Comparison of ENCODE assay signal across 18 cellular contexts in genomic region chr4:106522839-106523238, GRCh38.
DNase-seq lines count a peak whose midpoint lies in the region; ATAC-seq and TF ChIP-seq lines count a peak whose summit lies in the region.
"Had no signal": no experiment of that assay in that cellular context is flagged by ENCODE, and none has a peak within 500 bp of the region (broad histone marks: within the 10 kb centered on the region; RNA-seq: fewer than 3 reads in every experiment).

No MANE protein-coding gene starts in this region.

- no peak overlapping the region for H3K4me3 Mint-ChIP-seq in natural killer cell
- H3K4me3 Mint-ChIP-seq: activated T-helper 17 cell treated with anti-CD3 and anti-CD28 coated beads, Interleukin-2, amount 50 U/mL, for 72 hours; brain; CD14-positive monocyte; stimulated activated effector memory CD8-positive, alpha-beta T cell treated with anti-CD3 and anti-CD28 coated beads, Interleukin-12 subunit alpha, Interleukin-12 subunit beta, amount 100 ng/mL, for 72 hours had no signal

- H3K27ac ChIP-seq in upper lobe of left lung, result no peak overlapping the region
- H3K27ac ChIP-seq: epithelial cell of prostate, SK-N-MC had no signal

- TF ChIP-seq POLR2A in upper lobe of left lung (IDR thresholded peaks at IDR 0.05), result no peak

- POLR2A ChIA-PET in AG04449 (lab: Yijun Ruan, JAX), result no interaction called here
- POLR2A ChIA-PET in HEK293T (lab: Yijun Ruan, JAX), result no interaction called here

- no peak overlapping the region for H3K27ac Mint-ChIP-seq in natural killer cell
- H3K27ac Mint-ChIP-seq: activated T-helper 17 cell treated with anti-CD3 and anti-CD28 coated beads, Interleukin-2, amount 50 U/mL, for 72 hours; brain; CD14-positive monocyte; stimulated activated effector memory CD8-positive, alpha-beta T cell treated with anti-CD3 and anti-CD28 coated beads, Interleukin-12 subunit alpha, Interleukin-12 subunit beta, amount 100 ng/mL, for 72 hours had no signal

- H3K4me1 ChIP-seq in upper lobe of left lung, result no peaks in the 10 kb centered on the region

- no peaks in the 10 kb centered on the region for H3K36me3 ChIP-seq in upper lobe of left lung

- no peak for TF ChIP-seq EP300 in upper lobe of left lung (IDR thresholded peaks at IDR 0.05)

- in situ Hi-C loops in SK-MEL-5 (cut with HindIII; ENCODE audit: low pct_unique_long_range_greater_than_20kb, low sequenced_read_pairs), result no loop called here

- H3K36me3 Mint-ChIP-seq in natural killer cell, result no peaks in the 10 kb centered on the region
- H3K36me3 Mint-ChIP-seq: brain; CD14-positive monocyte; stimulated activated effector memory CD8-positive, alpha-beta T cell treated with anti-CD3 and anti-CD28 coated beads, Interleukin-12 subunit alpha, Interleukin-12 subunit beta, amount 100 ng/mL, for 72 hours had no signal

- no peaks in the 10 kb centered on the region for H3K27me3 ChIP-seq in upper lobe of left lung

- H3K9me3 Mint-ChIP-seq in natural killer cell, result peaks cover 10% of the 10 kb centered on the region in 2 donors
- H3K9me3 Mint-ChIP-seq: stimulated activated effector memory CD8-positive, alpha-beta T cell treated with anti-CD3 and anti-CD28 coated beads, Interleukin-12 subunit alpha, Interleukin-12 subunit beta, amount 100 ng/mL, for 72 hours had no signal

- no peaks in the 10 kb centered on the region for H3K4me1 Mint-ChIP-seq in natural killer cell
- H3K4me1 Mint-ChIP-seq: activated T-helper 17 cell treated with anti-CD3 and anti-CD28 coated beads, Interleukin-2, amount 50 U/mL, for 72 hours; brain; stimulated activated effector memory CD8-positive, alpha-beta T cell treated with anti-CD3 and anti-CD28 coated beads, Interleukin-12 subunit alpha, Interleukin-12 subunit beta, amount 100 ng/mL, for 72 hours had no signal

- WGBS in upper lobe of left lung, 2 donors, result 88 to 93% methylated on average over 8 of the region's 8 CpGs

- H3K9me3 ChIP-seq in upper lobe of left lung, result no peaks in the 10 kb centered on the region

- intact Hi-C loops in natural killer cell (cut with micrococcal nuclease), result no loop called here

- H3K27me3 Mint-ChIP-seq in natural killer cell (ENCODE audit: low read depth in 2 of 2), result no peaks in the 10 kb centered on the region

- no peak overlapping the region for H3K4me3 ChIP-seq in AG04449 (ENCODE audit: low read depth, low read length)
- H3K4me3 ChIP-seq in fibroblast of pulmonary artery (replicated peaks; ENCODE audit: low read depth, low read length), result no peak overlapping the region
- no peak overlapping the region for H3K4me3 ChIP-seq in upper lobe of left lung
- H3K4me3 ChIP-seq: SK-N-MC had no signal

- DNase-seq in AG04449 (ENCODE audit: low read depth, low spot score) (no peak), HEK293T (ENCODE audit: extremely low spot score) (peak; percentile 12), SK-MEL-5 (ENCODE audit: low read depth, low spot score) (peak; percentile 46), fibroblast of pulmonary artery (ENCODE audit: low read depth) (no peak), upper lobe of left lung (no peak), NCI-H2081 (lab: John Stamatoyannopoulos, UW) (no peak), natural killer cell (no peak)
- DNase-seq in NK-92 treated with Interleukin-12 subunit alpha and Interleukin-12 subunit beta, amount 100 ng/mL, for 24 hours (lab: John Stamatoyannopoulos, UW), result no peak
- DNase-seq: activated CD4-positive, alpha-beta T cell treated with anti-CD3 and anti-CD28 coated beads for 48 hours; NCI-H526 treated with DMSO at 0.1 percent for 48 hours; posterior cingulate gyrus; stimulated activated CD4-positive, alpha-beta T cell treated with anti-CD3 and anti-CD28 coated beads, Interleukin-2, amount 100 ng/mL, for 24 hours had no signal

- CTCF ChIA-PET in AG04449 (lab: Yijun Ruan, JAX) (interaction anchor here (1.0 to 1.4 kb wide), 3 partner anchors 19 to 257 kb away, joined by 3 to 8 read pairs (median 6); no protein-coding TSS in a partner anchor), HEK293T (lab: Yijun Ruan, JAX) (no interaction called here)

- TF ChIP-seq CTCF in AG04449 (IDR thresholded peaks at IDR 0.05; ENCODE audit: insufficient read depth, low read length, missing control alignments), result peak; percentile 14
- peak; percentile 13 for TF ChIP-seq CTCF in fibroblast of pulmonary artery (IDR thresholded peaks at IDR 0.05; ENCODE audit: low read length, missing control alignments)
- TF ChIP-seq CTCF in upper lobe of left lung (IDR thresholded peaks at IDR 0.05), result no peak
- no peak for TF ChIP-seq CTCF in natural killer cell (IDR thresholded peaks at IDR 0.05)

- ATAC-seq in upper lobe of left lung (ENCODE audit: low FRiP score in 2 of 2) (no peak), natural killer cell (no peak)
- ATAC-seq: activated T-helper 17 cell treated with anti-CD3 and anti-CD28 coated beads, Interleukin-2, amount 50 U/mL, for 72 hours; stimulated activated effector memory CD8-positive, alpha-beta T cell treated with anti-CD3 and anti-CD28 coated beads, Interleukin-12 subunit alpha, Interleukin-12 subunit beta, amount 100 ng/mL, for 72 hours had no signal

TF ChIP-seq in HEK293T, 16 proteins besides CTCF, POLR2A, EP300 and RAD21:
- TF ChIP-seq ZNF384 (IDR thresholded peaks at IDR 0.05) (peak; percentile 77; the same call in 1 of the 2 replicates), PKNOX1 (IDR thresholded peaks at IDR 0.05) (no peak), NFRKB (IDR thresholded peaks at IDR 0.05) (no peak)

Comparison
In these comparisons a context has a peak if more than half of its experiments do, and no peak if none do; other contexts are left out.
1. DNase-seq: peak in HEK293T (single experiment) and SK-MEL-5 (single experiment); none in AG04449 (single experiment), fibroblast of pulmonary artery (single experiment), upper lobe of left lung (0 of 2), NCI-H2081 (0 of 2), natural killer cell (single experiment) and NK-92 treated with Interleukin-12 subunit alpha and Interleukin-12 subunit beta, amount 100 ng/mL, for 24 hours (single experiment).
2. CTCF ChIP-seq: peak in AG04449 (single experiment) and fibroblast of pulmonary artery (single experiment); none in upper lobe of left lung (0 of 6) and natural killer cell (single experiment).